ENCODE assay signal across 8 cellular contexts in genomic region chr9:134449180-134449916, GRCh38.
DNase-seq lines count a peak whose midpoint lies in the region; ATAC-seq and TF ChIP-seq lines count a peak whose summit lies in the region.

No MANE protein-coding gene starts in this region.

- intact Hi-C loops in lower leg skin (cut with DNase I; ENCODE audit: low total_unique reads), result loop anchor here (2.0 kb wide), 1 partner anchor 293 kb away; no protein-coding TSS in a partner anchor

- peak; percentile 82 for ATAC-seq in GM18520 (IDR thresholded peaks at IDR 0.05; ENCODE audit: unreplicated experiment)
- peak; percentile 84 for ATAC-seq in HG03342 (IDR thresholded peaks at IDR 0.05; ENCODE audit: unreplicated experiment)

- DNase-seq in ACHN (peak; percentile 67), NCI-H524 treated with DMSO at 0.1 percent for 48 hours (lab: John Stamatoyannopoulos, UW) (peak; percentile 91), dermis microvascular lymphatic vessel endothelial cell (ENCODE audit: low read depth in 2 of 2) (peak; percentile 87 to 95), lower leg skin (ENCODE audit: low spot score in 2 of 2) (peak; percentile 93 to 98)
- DNase-seq in activated CD4-positive, alpha-beta T cell treated with anti-CD3 and anti-CD28 coated beads, Interleukin-2, amount 50 U/mL, for 24 hours (ENCODE audit: low read depth in 1 of 2, low spot score in 1 of 2), result peak; percentile 51 to 85
- peak; percentile 66 for DNase-seq in stimulated activated CD8-positive, alpha-beta memory T cell treated with anti-CD3 and anti-CD28 coated beads, Interleukin-12 subunit alpha, Interleukin-12 subunit beta, amount 100 ng/mL, for 1 hour (ENCODE audit: low read depth)

- 16 to 22% methylated on average over 10 of the region's 10 CpGs for WGBS in lower leg skin, 2 donors

- no peak overlapping the region for H3K4me3 ChIP-seq in lower leg skin (ENCODE audit: low read depth, poor library complexity, severe bottlenecking)

- TF ChIP-seq CTCF in lower leg skin (IDR thresholded peaks at IDR 0.05), result peak in 1 of 3 donors; percentile 59

- in situ Hi-C loops in ACHN (cut with HindIII; ENCODE audit: low pct_ligation_motif_present, low pct_unique_long_range_greater_than_20kb, low sequenced_read_pairs), result loop anchor here (25.0 kb wide), 1 partner anchor 262 kb away; no protein-coding TSS in a partner anchor

- TF ChIP-seq POLR2A in lower leg skin (IDR thresholded peaks at IDR 0.05), result no peak
